10 cellular contexts compared by ENCODE assay signal in genomic region chr2:61328707-61329251, GRCh38.
DNase-seq lines count a peak whose midpoint lies in the region; ATAC-seq and TF ChIP-seq lines count a peak whose summit lies in the region.
"Had no signal": no experiment of that assay in that cellular context is flagged by ENCODE, and none has a peak within 500 bp of the region (broad histone marks: within the 10 kb centered on the region; RNA-seq: fewer than 3 reads in every experiment).

No MANE protein-coding gene starts in this region.

- H3K27me3 ChIP-seq in breast epithelium (no peaks in the 10 kb centered on the region), testis (no peaks in the 10 kb centered on the region)

- intact Hi-C loops in MCF 10A (cut with micrococcal nuclease), result no loop called here
- intact Hi-C loops in breast epithelium (cut with DNase I; ENCODE audit: low total_unique reads), result no loop called here
- intact Hi-C loops in sciatic nerve (cut with DNase I), result no loop called here
- intact Hi-C loops in testis (cut with DNase I; ENCODE audit: low total_unique reads), result no loop called here

- no peak overlapping the region for H3K4me3 Mint-ChIP-seq in MCF 10A (ENCODE audit: unreplicated experiment)

- WGBS in testis, 2 donors, result 85 to 88% methylated on average over 11 of the region's 11 CpGs

- H3K36me3 Mint-ChIP-seq in MCF 10A (ENCODE audit: insufficient read depth, unreplicated experiment), result peaks cover 62% of the 10 kb centered on the region

- peaks cover 3% of the 10 kb centered on the region for H3K36me3 ChIP-seq in breast epithelium
- H3K36me3 ChIP-seq in testis (ENCODE audit: low read depth, missing control alignments), result no peaks in the 10 kb centered on the region

- H3K4me3 ChIP-seq in breast epithelium (no peak overlapping the region), fibroblast of villous mesenchyme (ENCODE audit: low read depth, low read length) (no peak overlapping the region), testis (no peak overlapping the region)

- TF ChIP-seq CTCF in MCF 10A (IDR thresholded peaks at IDR 0.05; ENCODE audit: unreplicated experiment) (no peak), breast epithelium (IDR thresholded peaks at IDR 0.05) (no peak), fibroblast of villous mesenchyme (IDR thresholded peaks at IDR 0.05; ENCODE audit: insufficient read depth, low read depth, low read length) (no peak), testis (IDR thresholded peaks at IDR 0.05) (no peak)

- no peak overlapping the region for H3K27ac ChIP-seq in breast epithelium
- H3K27ac ChIP-seq in testis, result no peak overlapping the region

- no TSS peak for BruUV-seq in MCF 10A (replicated peaks; lab: Mats Ljungman, UMichigan)

- TF ChIP-seq POLR2A in breast epithelium (IDR thresholded peaks at IDR 0.05) (no peak), testis (IDR thresholded peaks at IDR 0.05) (no peak)

- ATAC-seq in sciatic nerve, result no peak

- peak overlapping the region; percentile 57 for H3K27ac Mint-ChIP-seq in MCF 10A (ENCODE audit: low read depth, unreplicated experiment)

- no peaks in the 10 kb centered on the region for H3K27me3 Mint-ChIP-seq in MCF 10A (ENCODE audit: insufficient read depth, unreplicated experiment)

- H3K9me3 Mint-ChIP-seq in MCF 10A (ENCODE audit: unreplicated experiment), result no peaks in the 10 kb centered on the region

- H3K4me1 Mint-ChIP-seq in MCF 10A (ENCODE audit: insufficient read depth, unreplicated experiment), result no peaks in the 10 kb centered on the region

- CTCF ChIA-PET in MCF 10A (lab: Yijun Ruan, JAX), result interaction anchor here (0.5 to 0.7 kb wide), 2 partner anchors 59 to 152 kb away, joined by 3 read pairs; no protein-coding TSS in a partner anchor

- H3K4me1 ChIP-seq in breast epithelium, result no peaks in the 10 kb centered on the region
- H3K4me1 ChIP-seq in testis, result no peaks in the 10 kb centered on the region
- H3K4me1 ChIP-seq: Caco-2 had no signal

- DNase-seq in MCF 10A (ENCODE audit: unreplicated experiment), result no peak
- no peak for DNase-seq in breast epithelium (ENCODE audit: low spot score in 2 of 2)
- DNase-seq in NCI-H774 (lab: John Stamatoyannopoulos, UW), result peak; percentile 19
- peak; percentile 95 for DNase-seq in fibroblast of villous mesenchyme (ENCODE audit: low read depth)
- DNase-seq in sciatic nerve (ENCODE audit: low spot score), result no peak
- DNase-seq in putamen (ENCODE audit: low spot score), result no peak
- no peak for DNase-seq in NCI-H2227 (lab: John Stamatoyannopoulos, UW; ENCODE audit: unreplicated experiment)
- DNase-seq in testis, result no peak
- DNase-seq: Caco-2, NCI-H1930 had no signal

- POLR2A ChIA-PET in MCF 10A (lab: Yijun Ruan, JAX), result interaction anchor here (0.7 kb wide), 1 partner anchor 82 kb away, joined by 3 read pairs; no protein-coding TSS in a partner anchor

- H3K9me3 ChIP-seq in breast epithelium (no peaks in the 10 kb centered on the region), testis (no peaks in the 10 kb centered on the region)
- H3K9me3 ChIP-seq: Caco-2 had no signal

Comparison
In these comparisons a context has a peak if more than half of its experiments do, and no peak if none do; other contexts are left out.
1. DNase-seq: peak in NCI-H774 (single experiment) and fibroblast of villous mesenchyme (single experiment); none in MCF 10A (single experiment), breast epithelium (0 of 2), sciatic nerve (single experiment), putamen (single experiment), NCI-H2227 (single experiment) and testis (single experiment).